ENCODE assay signal across 9 cellular contexts in genomic region chr13:46598140-46598819, GRCh38. TPM values are rescaled to one million over a fixed set of nuclear protein-coding genes. Genes with fewer than 3 reads are reported as not detected.
A peak's percentile ranks its signal among the peaks of the same experiment; 100 is the strongest.
DNase-seq lines count a peak whose midpoint lies in the region; ATAC-seq and TF ChIP-seq lines count a peak whose summit lies in the region.
"Had no signal": no experiment of that assay in that cellular context is flagged by ENCODE, and none has a peak within 500 bp of the region (broad histone marks: within the 10 kb centered on the region; RNA-seq: fewer than 3 reads in every experiment).

No MANE protein-coding gene starts in this region.

- DNase-seq in activated naive CD4-positive, alpha-beta T cell treated with anti-CD3 and anti-CD28 coated beads, Interleukin-2, amount 10 ng/mL, durations not matched to agents 7 days and 5 days, result no peak
- DNase-seq in activated naive CD4-positive, alpha-beta T cell treated with anti-CD3 and anti-CD28 coated beads, Interleukin-2, amount 50 U/mL, for 16 hours, result no peak
- no peak for DNase-seq in suprapubic skin (ENCODE audit: low spot score in 2 of 2)
- DNase-seq in posterior cingulate gyrus, result no peak
- no peak for DNase-seq in activated CD4-positive, CD25-positive, alpha-beta regulatory T cell treated with anti-CD3 and anti-CD28 coated beads, Interleukin-2, amount 50 U/mL, for 72 hours
- DNase-seq: mesenchymal stem cell had no signal

- H4K20me1 ChIP-seq in SU-DHL-6 (ENCODE audit: low read depth, low read length), result 0 out of 2 replicates have a peak, but pooled peaks cover 5% of the 10 kb centered on the region

- H3K4me2 ChIP-seq in SU-DHL-6 (ENCODE audit: low read depth, low read length, poor library complexity, severe bottlenecking), result peak overlapping the region; percentile 80

- CTCF ChIA-PET in activated naive CD4-positive, alpha-beta T cell treated with anti-CD3 and anti-CD28 coated beads, Interleukin-2, amount 10 ng/mL, durations not matched to agents 7 days and 5 days (lab: Charles Lee), result no interaction called here

- H3K9ac ChIP-seq in SU-DHL-6 (ENCODE audit: low read length), result peak overlapping the region; percentile 54

- H3K79me2 ChIP-seq in SU-DHL-6 (ENCODE audit: insufficient read depth, low read length), result peaks cover 83% of the 10 kb centered on the region

- WGBS in suprapubic skin, result 78% methylated on average over 7 of the region's 7 CpGs

- H3K9me3 ChIP-seq in SU-DHL-6 (ENCODE audit: insufficient read depth, low read length), result no peaks in the 10 kb centered on the region
- H3K9me3 ChIP-seq in suprapubic skin, result no peaks in the 10 kb centered on the region

- no peak overlapping the region for H2AFZ ChIP-seq in SU-DHL-6 (ENCODE audit: low read depth, low read length, severe bottlenecking)

- H3K9me3 Mint-ChIP-seq in activated naive CD4-positive, alpha-beta T cell treated with anti-CD3 and anti-CD28 coated beads, Interleukin-2, amount 10 ng/mL, durations not matched to agents 7 days and 5 days, result no peaks in the 10 kb centered on the region

- H3K4me3 Mint-ChIP-seq in activated naive CD4-positive, alpha-beta T cell treated with anti-CD3 and anti-CD28 coated beads, Interleukin-2, amount 10 ng/mL, durations not matched to agents 7 days and 5 days, result no peak overlapping the region

- no peaks in the 10 kb centered on the region for H3K27me3 Mint-ChIP-seq in activated naive CD4-positive, alpha-beta T cell treated with anti-CD3 and anti-CD28 coated beads, Interleukin-2, amount 10 ng/mL, durations not matched to agents 7 days and 5 days

- H3K27ac ChIP-seq in SU-DHL-6 (ENCODE audit: low read depth, low read length), result peak overlapping the region; percentile 94
- H3K27ac ChIP-seq in suprapubic skin, result peak overlapping the region; percentile 15

- H3K27me3 ChIP-seq in SU-DHL-6 (ENCODE audit: low read length), result no peaks in the 10 kb centered on the region
- H3K27me3 ChIP-seq in suprapubic skin, result no peaks in the 10 kb centered on the region

- peaks cover 18% of the 10 kb centered on the region for H3K36me3 Mint-ChIP-seq in activated naive CD4-positive, alpha-beta T cell treated with anti-CD3 and anti-CD28 coated beads, Interleukin-2, amount 10 ng/mL, durations not matched to agents 7 days and 5 days

- intact Hi-C loops in posterior cingulate gyrus (cut with DNase I), result no loop called here

- H3K4me3 ChIP-seq in SU-DHL-6 (ENCODE audit: insufficient read depth, low read length, poor library complexity, severe bottlenecking), result peak overlapping the region; percentile 42
- H3K4me3 ChIP-seq in suprapubic skin, result no peak overlapping the region

- H3F3A ChIP-seq in SU-DHL-6 (ENCODE audit: insufficient read depth), result peaks cover 66% of the 10 kb centered on the region

- peak overlapping the region; percentile 68 for H3K27ac Mint-ChIP-seq in activated naive CD4-positive, alpha-beta T cell treated with anti-CD3 and anti-CD28 coated beads, Interleukin-2, amount 10 ng/mL, durations not matched to agents 7 days and 5 days

- H3K36me3 ChIP-seq in SU-DHL-6 (ENCODE audit: low read length) (no peaks in the 10 kb centered on the region), suprapubic skin (no peaks in the 10 kb centered on the region)

- H3K4me1 Mint-ChIP-seq in activated naive CD4-positive, alpha-beta T cell treated with anti-CD3 and anti-CD28 coated beads, Interleukin-2, amount 10 ng/mL, durations not matched to agents 7 days and 5 days, result peaks cover 92% of the 10 kb centered on the region

- no peak for TF ChIP-seq POLR2A in suprapubic skin (IDR thresholded peaks at IDR 0.05)

- no peaks in the 10 kb centered on the region for H3K9me2 ChIP-seq in SU-DHL-6 (replicated peaks; ENCODE audit: insufficient read depth, low read length)

- TF ChIP-seq CTCF in SU-DHL-6 (IDR thresholded peaks at IDR 0.05; ENCODE audit: insufficient read depth, low read length, poor library complexity, severe bottlenecking) (no peak), suprapubic skin (IDR thresholded peaks at IDR 0.05) (no peak)

- H3K4me1 ChIP-seq in suprapubic skin, result peaks cover 69% of the 10 kb centered on the region

- peak; percentile 35 for ATAC-seq in HG02938 (IDR thresholded peaks at IDR 0.05; ENCODE audit: unreplicated experiment)
- no peak for ATAC-seq in HG03135 (IDR thresholded peaks at IDR 0.05; ENCODE audit: unreplicated experiment)

- TF ChIP-seq EP300 in suprapubic skin (IDR thresholded peaks at IDR 0.05), result no peak

RNA-seq across cellular contexts. Expression of gene LRCH1, which starts 45.3 kb away (rescaled TPM):
- 10 to 100 TPM; 29.1 to 44.7 (median 34.9) TPM for total RNA-seq in suprapubic skin
